In the genomic region with DNA sequence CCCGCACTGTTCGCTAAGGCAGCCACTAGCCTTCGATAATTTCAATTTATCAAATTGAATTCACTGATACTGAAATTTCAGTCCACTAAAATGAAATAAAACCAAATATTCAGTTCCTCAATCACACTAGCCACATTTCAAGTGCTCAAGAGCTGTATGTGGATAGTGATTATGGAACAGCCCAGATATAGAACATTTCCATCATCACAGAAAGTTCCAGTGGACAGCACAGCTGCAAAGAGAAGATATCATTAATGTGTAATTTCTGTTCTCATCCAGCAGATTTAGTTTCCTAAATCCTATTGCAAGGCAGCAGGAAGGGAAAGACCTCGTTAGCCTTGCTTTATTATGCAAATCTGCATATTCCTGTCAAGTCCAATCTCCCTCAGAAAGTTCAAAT, we compare ENCODE assay signal across 13 cellular contexts. TPM values are rescaled to one million over a fixed set of nuclear protein-coding genes. Genes with fewer than 3 reads are reported as not detected.
A peak's percentile ranks its signal among the peaks of the same experiment; 100 is the strongest.
DNase-seq lines count a peak whose midpoint lies in the region; ATAC-seq and TF ChIP-seq lines count a peak whose summit lies in the region.
"Had no signal": no experiment of that assay in that cellular context is flagged by ENCODE, and none has a peak within 500 bp of the region (broad histone marks: within the 10 kb centered on the region; RNA-seq: fewer than 3 reads in every experiment).

No MANE protein-coding gene starts in this region.

- H3K4me2 ChIP-seq in DOHH2 (ENCODE audit: low read length) (peak overlapping the region; percentile 47), trophoblast cell (ENCODE audit: low read length) (no peak overlapping the region)

- H3K27me3 ChIP-seq in DOHH2 (ENCODE audit: control insufficient read depth, low read length) (no peaks in the 10 kb centered on the region), trophoblast cell (ENCODE audit: insufficient read depth, low read length) (no peaks in the 10 kb centered on the region), testis (no peaks in the 10 kb centered on the region)

- no peak overlapping the region for H2AFZ ChIP-seq in trophoblast cell (ENCODE audit: insufficient read depth, low read length, poor library complexity)

- H2AK5ac ChIP-seq in trophoblast cell (ENCODE audit: low read length) = no peak overlapping the region

- no peak overlapping the region for H4K8ac ChIP-seq in trophoblast cell (ENCODE audit: low read depth, low read length)

- H3K4me1 ChIP-seq in DOHH2 (ENCODE audit: control insufficient read depth, low read length) (peaks cover 19% of the 10 kb centered on the region), trophoblast cell (ENCODE audit: control insufficient read depth in 1 of 2, insufficient read depth in 2 of 2, low read length in 2 of 2) (no peaks in the 10 kb centered on the region), testis (peaks cover 29% of the 10 kb centered on the region)

- WGBS in trophoblast cell (ENCODE audit: extremely low coverage, insufficient coverage, insufficient read length) = no CpG with 5 or more reads among the region's 4 CpGs
- WGBS in testis, 2 donors = 59 to 72% methylated on average over 4 of the region's 4 CpGs

- no peak for ATAC-seq in central memory CD8-positive, alpha-beta T cell (replicated peaks; ENCODE audit: extremely low read depth, poor library complexity, severe bottlenecking)
- ATAC-seq: SK-N-SH treated with all-trans-retinoic acid at 6 μM for 48 hours had no signal

- no peak overlapping the region for H3K18ac ChIP-seq in trophoblast cell (ENCODE audit: low read length)

- no peak overlapping the region for H2BK12ac ChIP-seq in trophoblast cell (ENCODE audit: low read length)

- peaks cover 12% of the 10 kb centered on the region; the same call in 1 of the 2 replicates for H3K36me3 ChIP-seq in DOHH2 (ENCODE audit: control insufficient read depth, low read length)
- H3K36me3 ChIP-seq in trophoblast cell (ENCODE audit: control insufficient read depth in 1 of 2, insufficient read depth in 2 of 2, low read length in 2 of 2) = peaks cover 5 to 6% of the 10 kb centered on the region in 2 experiments
- no peaks in the 10 kb centered on the region for H3K36me3 ChIP-seq in testis (ENCODE audit: low read depth, missing control alignments)

- peaks cover 88% of the 10 kb centered on the region for H3K79me2 ChIP-seq in DOHH2 (ENCODE audit: control insufficient read depth, low read length)
- H3K79me2 ChIP-seq in trophoblast cell (ENCODE audit: control insufficient read depth, insufficient read depth, low read length, poor library complexity) = peaks cover 41% of the 10 kb centered on the region

- no peaks in the 10 kb centered on the region for H3K79me1 ChIP-seq in trophoblast cell (ENCODE audit: low read length)

- peaks cover 38% of the 10 kb centered on the region for H4K20me1 ChIP-seq in DOHH2 (ENCODE audit: control insufficient read depth, insufficient read depth, low read depth, low read length)

- H3K9me2 ChIP-seq in DOHH2 (replicated peaks; ENCODE audit: control insufficient read depth, low read length) = no peaks in the 10 kb centered on the region

- H3K27ac Mint-ChIP-seq in IgD-negative memory B cell = peak overlapping the region; percentile 80 to 96 (median 91)
- peak overlapping the region; percentile 68 for H3K27ac Mint-ChIP-seq in central memory CD8-positive, alpha-beta T cell (ENCODE audit: low read depth)

- no peak overlapping the region for H2BK5ac ChIP-seq in trophoblast cell (ENCODE audit: low read depth, low read length, poor library complexity)

- peak overlapping the region; percentile 81 for H3K4ac ChIP-seq in trophoblast cell (ENCODE audit: low read depth, low read length)

- H3K27ac ChIP-seq in DOHH2 (ENCODE audit: low read depth, low read length) (no peak overlapping the region), trophoblast cell (ENCODE audit: low read depth, low read length) (no peak overlapping the region), testis (peak overlapping the region in 1 of 2 donors; percentile 27)

- no peaks in the 10 kb centered on the region for H3K27me3 Mint-ChIP-seq in IgD-negative memory B cell
- no peaks in the 10 kb centered on the region for H3K27me3 Mint-ChIP-seq in central memory CD8-positive, alpha-beta T cell

- H3K9ac ChIP-seq in trophoblast cell (ENCODE audit: low read length) = no peak overlapping the region

- no peaks in the 10 kb centered on the region for H3K9me3 ChIP-seq in DOHH2 (ENCODE audit: control insufficient read depth, insufficient read depth, low read length)
- H3K9me3 ChIP-seq in trophoblast cell (ENCODE audit: insufficient read depth, low read depth, low read length) = peaks cover 3% of the 10 kb centered on the region
- no peaks in the 10 kb centered on the region for H3K9me3 ChIP-seq in testis

- no peaks in the 10 kb centered on the region for H3F3A ChIP-seq in DOHH2 (ENCODE audit: control insufficient read depth, insufficient read depth)

- no peak for DNase-seq in central memory CD8-positive, alpha-beta T cell (ENCODE audit: low spot score in 2 of 2)
- DNase-seq in trophoblast cell (no peak), NCI-H187 (lab: John Stamatoyannopoulos, UW) (no peak), ACHN (no peak), testis (no peak)
- DNase-seq: hypothalamus, mesenchymal stem cell, NCI-H1417, NCI-H774, posterior cingulate gyrus had no signal

- H3K36me3 Mint-ChIP-seq in IgD-negative memory B cell = peaks cover 7% of the 10 kb centered on the region
- H3K36me3 Mint-ChIP-seq in central memory CD8-positive, alpha-beta T cell (ENCODE audit: insufficient read depth) = peaks cover 14% of the 10 kb centered on the region

- no peak overlapping the region for H4K12ac ChIP-seq in trophoblast cell (ENCODE audit: low read depth, low read length)

- no peak overlapping the region for H4K91ac ChIP-seq in trophoblast cell (ENCODE audit: low read depth, low read length)

- no peak overlapping the region for H3K14ac ChIP-seq in trophoblast cell (ENCODE audit: low read length)

- 0 out of 2 replicates have a peak overlapping the region, but pooled peaks have one; percentile 5 for H3K4me3 ChIP-seq in DOHH2 (ENCODE audit: low read length)
- no peak overlapping the region for H3K4me3 ChIP-seq in trophoblast cell (ENCODE audit: low read depth, low read length)
- no peak overlapping the region for H3K4me3 ChIP-seq in testis

- TF ChIP-seq CTCF in DOHH2 (IDR thresholded peaks at IDR 0.05; ENCODE audit: low read depth, low read length, poor library complexity, severe bottlenecking) = no peak
- TF ChIP-seq CTCF in testis (IDR thresholded peaks at IDR 0.05) = no peak

- no peak for TF ChIP-seq POLR2A in testis (IDR thresholded peaks at IDR 0.05)

- H3K23ac ChIP-seq in trophoblast cell (ENCODE audit: low read length) = no peak overlapping the region

- no peak overlapping the region for H2BK120ac ChIP-seq in trophoblast cell (ENCODE audit: insufficient read depth, low read length, poor library complexity)

- H3K9me3 Mint-ChIP-seq in IgD-negative memory B cell = no peaks in the 10 kb centered on the region
- H3K9me3 Mint-ChIP-seq in central memory CD8-positive, alpha-beta T cell = no peaks in the 10 kb centered on the region

- peak overlapping the region; percentile 58 to 93 (median 82) for H3K4me3 Mint-ChIP-seq in IgD-negative memory B cell
- H3K4me3 Mint-ChIP-seq in central memory CD8-positive, alpha-beta T cell = peak overlapping the region; percentile 70

- in situ Hi-C loops in ACHN (cut with HindIII; ENCODE audit: low pct_ligation_motif_present, low pct_unique_long_range_greater_than_20kb, low sequenced_read_pairs) = no loop called here

- peaks cover 45 to 77% (median 69%) of the 10 kb centered on the region in 3 donors for H3K4me1 Mint-ChIP-seq in IgD-negative memory B cell
- peaks cover 80% of the 10 kb centered on the region for H3K4me1 Mint-ChIP-seq in central memory CD8-positive, alpha-beta T cell

- intact Hi-C loops in testis (cut with DNase I; ENCODE audit: low total_unique reads) = no loop called here

RNA-seq across cellular contexts. Expression of a gene that starts 22.6 kb away (rescaled TPM):
- polyA plus RNA-seq in IgD-negative memory B cell = 419 TPM
- 315 and 324 TPM in 2 replicates for polyA plus RNA-seq in trophoblast cell (2013)
- total RNA-seq in testis = 100 to 1,000 TPM; 147 to 207 TPM
- polyA plus RNA-seq in testis (ENCODE audit: insufficient read depth, low read depth, low replicate concordance) = 502 TPM
